In the genomic region with DNA sequence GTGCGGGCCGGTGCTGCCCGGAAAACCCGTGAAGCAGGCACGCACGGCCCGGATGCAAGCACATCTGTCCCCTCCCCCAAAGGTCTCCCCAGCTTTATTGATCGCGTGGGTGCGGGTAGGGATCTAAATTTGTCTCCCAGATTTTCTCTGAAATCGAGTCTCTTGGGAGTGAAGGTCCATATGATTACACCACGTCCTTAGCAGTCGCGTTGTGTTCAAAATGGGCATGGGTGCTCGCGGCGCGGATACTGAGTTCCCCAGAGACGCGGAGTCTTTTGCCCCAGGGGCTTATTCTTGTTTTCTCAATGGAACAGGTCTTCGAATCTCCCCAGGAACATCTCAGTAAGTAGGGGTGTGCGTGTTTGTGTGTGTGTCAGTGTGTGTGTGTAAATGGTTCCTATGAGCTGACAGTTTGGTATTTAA, we compare ENCODE assay signal across 8 cellular contexts. TPM values are rescaled to one million over a fixed set of nuclear protein-coding genes. Genes with fewer than 3 reads are reported as not detected.
DNase-seq lines count a peak whose midpoint lies in the region; ATAC-seq, FAIRE-seq and TF ChIP-seq lines count a peak whose summit lies in the region.
"Had no signal": no experiment of that assay in that cellular context is flagged by ENCODE, and none has a peak within 500 bp of the region (broad histone marks: within the 10 kb centered on the region; RNA-seq: fewer than 3 reads in every experiment).

No MANE protein-coding gene starts in this region.

- H3K4me1 ChIP-seq in OCI-LY3 (ENCODE audit: low read length), result peaks cover 24% of the 10 kb centered on the region
- no peaks in the 10 kb centered on the region for H3K4me1 ChIP-seq in endodermal cell (ENCODE audit: control insufficient read depth, insufficient read depth, low read length)
- H3K4me1 ChIP-seq in pancreas, result peaks cover 0 to 25% (median 4%) of the 10 kb centered on the region in 3 donors

- H3K27ac Mint-ChIP-seq in endodermal cell, result no peak overlapping the region

- H3K4me1 Mint-ChIP-seq in endodermal cell, result peaks cover 19% of the 10 kb centered on the region

- no peaks in the 10 kb centered on the region for H3K36me3 Mint-ChIP-seq in endodermal cell (ENCODE audit: low read depth)

- no peak for FAIRE-seq in pancreas (lab: Jason Lieb, UNC)

- H3K9me3 Mint-ChIP-seq in endodermal cell, result no peaks in the 10 kb centered on the region

- H2AFZ ChIP-seq in OCI-LY3 (ENCODE audit: low read depth, low read length), result peak overlapping the region; percentile 87

- TF ChIP-seq CTCF in OCI-LY3 (IDR thresholded peaks at IDR 0.05; ENCODE audit: low read depth, low read length) (no peak), endodermal cell (conservative IDR thresholded peaks at IDR 0.05) (no peak), pancreas (IDR thresholded peaks at IDR 0.05) (no peak)

- H3K9me3 ChIP-seq in OCI-LY3 (ENCODE audit: insufficient read depth, low read length) (no peaks in the 10 kb centered on the region), endodermal cell (ENCODE audit: control insufficient read depth, low read length) (no peaks in the 10 kb centered on the region), pancreas (no peaks in the 10 kb centered on the region)

- peak overlapping the region; percentile 95 for H3K4me2 ChIP-seq in OCI-LY3 (ENCODE audit: low read length)

- H3K27ac ChIP-seq in OCI-LY3 (ENCODE audit: low read length) (peak overlapping the region; percentile 54; the same call in 1 of the 2 replicates), endodermal cell (ENCODE audit: low read depth, low read length) (peak overlapping the region; percentile 76), pancreas (peak overlapping the region; percentile 75 to 84 (median 80))

- intact Hi-C loops in pancreas (cut with DNase I), result no loop called here

- H3K4me3 Mint-ChIP-seq in endodermal cell, result peak overlapping the region; percentile 66

- peaks cover 15% of the 10 kb centered on the region for H4K20me1 ChIP-seq in OCI-LY3 (ENCODE audit: insufficient read depth, low read length)

- peaks cover 27% of the 10 kb centered on the region for H3K27me3 Mint-ChIP-seq in endodermal cell (ENCODE audit: insufficient read depth)

- H3K79me2 ChIP-seq in OCI-LY3 (ENCODE audit: low read length), result peaks cover 34% of the 10 kb centered on the region

- ATAC-seq in GM21447 (IDR thresholded peaks at IDR 0.05; ENCODE audit: unreplicated experiment) (peak; percentile 0), pancreas (no peak), GM19328 (IDR thresholded peaks at IDR 0.05; ENCODE audit: unreplicated experiment) (no peak)

- peaks cover 6% of the 10 kb centered on the region for H3K36me3 ChIP-seq in OCI-LY3 (replicated peaks; ENCODE audit: low read depth, low read length)
- peaks cover 4% of the 10 kb centered on the region for H3K36me3 ChIP-seq in endodermal cell (ENCODE audit: control insufficient read depth, insufficient read depth, low read length)
- no peaks in the 10 kb centered on the region for H3K36me3 ChIP-seq in pancreas

- WGBS in endodermal cell (ENCODE audit: insufficient coverage in 1 of 2, insufficient read length in 1 of 2), 2 experiments, result 42 to 53% methylated on average over 22 of the region's 22 CpGs
- WGBS in pancreas, 2 donors, result 40 to 44% methylated on average over 22 of the region's 22 CpGs

- H3K27me3 ChIP-seq in OCI-LY3 (ENCODE audit: low read depth, low read length) (no peaks in the 10 kb centered on the region), endodermal cell (ENCODE audit: control insufficient read depth, insufficient read depth, low read length, poor library complexity, severe bottlenecking) (peaks cover 5% of the 10 kb centered on the region), pancreas (no peaks in the 10 kb centered on the region)

- DNase-seq in endodermal cell, result no peak
- no peak for DNase-seq in pancreas
- no peak for DNase-seq in retina
- no peak for DNase-seq in NCI-H128 (lab: John Stamatoyannopoulos, UW; ENCODE audit: unreplicated experiment)

- H3K9ac ChIP-seq in OCI-LY3 (ENCODE audit: low read length), result peak overlapping the region; percentile 75
- no peak overlapping the region for H3K9ac ChIP-seq in endodermal cell (ENCODE audit: extremely low read depth, low read length, poor library complexity, severe bottlenecking)

- peak overlapping the region; percentile 82 for H3K4me3 ChIP-seq in OCI-LY3 (ENCODE audit: low read length)
- H3K4me3 ChIP-seq in endodermal cell (ENCODE audit: low read length), result peak overlapping the region; percentile 43
- peak overlapping the region; percentile 29 to 57 (median 54) for H3K4me3 ChIP-seq in pancreas

RNA-seq across cellular contexts. Expression of a gene that starts 2.8 kb away (rescaled TPM):
- total RNA-seq in endodermal cell (10 to 100 TPM; 45.9 to 50.2 TPM), pancreas (10 to 100 TPM; 14.8 to 28.5 (median 17.0) TPM)
- polyA plus RNA-seq in endodermal cell (2013, experiment 1 of 2), result 23.8 TPM
- polyA plus RNA-seq in endodermal cell (2013, experiment 2 of 2), result 25.2 TPM
- 1 to 10 TPM; 4.2 to 5.9 TPM for polyA plus RNA-seq in pancreas

RNA-seq across cellular contexts. Expression of a gene that starts 57.6 kb away (rescaled TPM):
- total RNA-seq in endodermal cell, result not detected
- polyA plus RNA-seq in endodermal cell (2013, experiment 1 of 2), result not detected
- polyA plus RNA-seq in endodermal cell (2013, experiment 2 of 2), result not detected
- total RNA-seq in pancreas, result under 1 TPM in 1 of 6 donors, not detected in 5; 0.16 TPM
- polyA plus RNA-seq in pancreas, result not detected
- total RNA-seq: T-helper 1 cell treated with Interleukin-12 subunit alpha and Interleukin-12 subunit beta and Interleukin-4 antibody, amounts not matched to agents 30 ng/mL and 1 ng/mL, for 36 hours had no signal
